Comparison of ENCODE assay signal across 12 cellular contexts in genomic region chr19:30229524-30230174, GRCh38.
DNase-seq lines count a peak whose midpoint lies in the region; ATAC-seq and TF ChIP-seq lines count a peak whose summit lies in the region.
"Had no signal": no experiment of that assay in that cellular context is flagged by ENCODE, and none has a peak within 500 bp of the region (broad histone marks: within the 10 kb centered on the region; RNA-seq: fewer than 3 reads in every experiment).

No MANE protein-coding gene starts in this region.

- intact Hi-C loops in Right ventricle myocardium inferior (cut with DNase I), result loop anchor here (2.0 kb wide), 2 partner anchors 177 to 421 kb away; no protein-coding TSS in a partner anchor

- H3K9me3 ChIP-seq in right atrium auricular region, result no peaks in the 10 kb centered on the region

- peaks cover 1 to 6% of the 10 kb centered on the region in 2 donors for H3K27me3 ChIP-seq in right atrium auricular region

- DNase-seq in Right ventricle myocardium inferior (ENCODE audit: missing footprints) (peak; percentile 27), right atrium auricular region (ENCODE audit: low spot score) (no peak), coronary artery (ENCODE audit: low spot score) (no peak), medulla oblongata (ENCODE audit: extremely low spot score) (peak; percentile 62), KG1 (lab: John Stamatoyannopoulos, UW) (no peak)
- no peak for DNase-seq in stimulated activated naive CD4-positive, alpha-beta T cell treated with Interleukin-2 at 50 U/mL for 16 hours (lab: John Stamatoyannopoulos, UW)
- DNase-seq: activated T-cell treated with anti-CD3 and anti-CD28 coated beads, Interleukin-2, amount 50 U/mL, for 1 hour; GDM1 had no signal

- H3K27ac ChIP-seq in right atrium auricular region, result peak overlapping the region in 1 of 2 donors; percentile 35
- H3K27ac ChIP-seq in coronary artery, result no peak overlapping the region
- H3K27ac ChIP-seq: KMS-11, RWPE1 had no signal

- TF ChIP-seq CTCF in right atrium auricular region (IDR thresholded peaks at IDR 0.05), result no peak
- TF ChIP-seq CTCF in coronary artery (IDR thresholded peaks at IDR 0.05), result no peak

- no peak for ATAC-seq in Right ventricle myocardium inferior
- ATAC-seq in GM21447 (IDR thresholded peaks at IDR 0.05; ENCODE audit: unreplicated experiment), result no peak
- ATAC-seq in GM18498 (IDR thresholded peaks at IDR 0.05; ENCODE audit: unreplicated experiment), result no peak

- H3K4me3 ChIP-seq in right atrium auricular region (peak overlapping the region in 1 of 2 donors; percentile 64), coronary artery (peak overlapping the region; percentile 90)

- no peaks in the 10 kb centered on the region for H3K36me3 ChIP-seq in right atrium auricular region

- peaks cover 0 to 45% of the 10 kb centered on the region in 2 donors for H3K4me1 ChIP-seq in right atrium auricular region

Comparison
In these comparisons a context has a peak if more than half of its experiments do, and no peak if none do; other contexts are left out.
1. DNase-seq: peak in Right ventricle myocardium inferior (single experiment) and medulla oblongata (single experiment); none in right atrium auricular region (single experiment), coronary artery (single experiment), stimulated activated naive CD4-positive, alpha-beta T cell treated with Interleukin-2 at 50 U/mL for 16 hours (single experiment) and KG1 (single experiment).